In genomic region chr17:59707182-59707970, GRCh38 we compare ENCODE assay signal across 8 cellular contexts. TPM values are rescaled to one million over a fixed set of nuclear protein-coding genes. Genes with fewer than 3 reads are reported as not detected.
DNase-seq lines count a peak whose midpoint lies in the region; ATAC-seq, FAIRE-seq and TF ChIP-seq lines count a peak whose summit lies in the region.

PTRH2 (minus strand) TSS chr17:59707430; CDS start chr17:59697978, 9,452 bp downstream.
VMP1 (plus strand) TSS chr17:59707654; CDS start chr17:59731447, 23,793 bp downstream.

- peaks cover 42% of the 10 kb centered on the region for H3K4me1 ChIP-seq in psoas muscle

- H3K36me3 ChIP-seq in psoas muscle (ENCODE audit: insufficient read depth in 1 of 2, low read depth in 1 of 2): peaks cover 0 to 4% of the 10 kb centered on the region in 2 donors

- ATAC-seq in GM18498 (IDR thresholded peaks at IDR 0.05; ENCODE audit: unreplicated experiment): peak; percentile 97
- peak; percentile 95 for ATAC-seq in HG02938 (IDR thresholded peaks at IDR 0.05; ENCODE audit: unreplicated experiment)
- peak; percentile 99 for ATAC-seq in left ventricle myocardium superior
- ATAC-seq in psoas muscle: peak; percentile 95 to 99 (median 98)

- H3K27me3 ChIP-seq in psoas muscle (ENCODE audit: insufficient read depth in 3 of 3, low read length in 2 of 3): no peaks in the 10 kb centered on the region

- DNase-seq in NCI-H187 (lab: John Stamatoyannopoulos, UW) (peak; percentile 93 to 94), T-helper 2 cell (peak; percentile 71 to 99 (median 88)), left ventricle myocardium superior (peak; percentile 97), psoas muscle (peak; percentile 97 to 99), urothelium cell line (ENCODE audit: low spot score) (peak; percentile 100)

- intact Hi-C loops in left ventricle myocardium superior (cut with micrococcal nuclease) (no loop called here), psoas muscle (cut with DNase I) (no loop called here)

- H3K4me3 ChIP-seq in psoas muscle: peak within 1 kb of the TSS; percentile 77

- 0 to 1% (median 0%) methylated on average over 45 of the region's 45 CpGs for WGBS in psoas muscle, 3 donors

- peak within 1 kb of the TSS; percentile 83 for H3K27ac ChIP-seq in angular gyrus (ENCODE audit: low read depth, low read length)
- peak within 1 kb of the TSS; percentile 96 for H3K27ac ChIP-seq in psoas muscle

- peak; percentile 83 for FAIRE-seq in urothelium cell line (lab: Jason Lieb, UNC)

- TF ChIP-seq CTCF in psoas muscle (IDR thresholded peaks at IDR 0.05): no peak

- H3K9me3 ChIP-seq in psoas muscle: no peaks in the 10 kb centered on the region

RNA-seq across cellular contexts. Expression of gene PTRH2, which starts in this region (rescaled TPM):
- total RNA-seq in left ventricle myocardium superior (10.4 TPM), psoas muscle (10 to 100 TPM; 11.4 to 28.8 (median 16.1) TPM)
- polyA plus RNA-seq in psoas muscle: 10 to 100 TPM; 31.2 to 43.1 (median 34.7) TPM

RNA-seq across cellular contexts. Expression of gene VMP1, which starts in this region (rescaled TPM):
- total RNA-seq in left ventricle myocardium superior: 55.9 TPM
- 10 to 100 TPM; 37.9 to 66.5 (median 54.1) TPM for total RNA-seq in psoas muscle
- polyA plus RNA-seq in psoas muscle: 100 to 1,000 TPM in 1 of 3 donors, 10 to 100 TPM in 2; 31.3 to 115 (median 70.5) TPM

Comparison
In these comparisons a context has a peak if more than half of its experiments do, and no peak if none do; other contexts are left out.
1. Peak in every context shown above with its lines: DNase-seq, ATAC-seq, H3K4me3 ChIP-seq and H3K27ac ChIP-seq.